In genomic region chr3:182682263-182683229, GRCh38 we compare ENCODE assay signal across 8 cellular contexts.
DNase-seq lines count a peak whose midpoint lies in the region; ATAC-seq and TF ChIP-seq lines count a peak whose summit lies in the region.

No MANE protein-coding gene starts in this region.

- in situ Hi-C loops in SK-MEL-5 (cut with HindIII; ENCODE audit: low pct_unique_long_range_greater_than_20kb, low sequenced_read_pairs): no loop called here

- peak overlapping the region; percentile 47 to 60 for H3K4me3 ChIP-seq in right atrium auricular region

- no peaks in the 10 kb centered on the region for H3K27me3 ChIP-seq in right atrium auricular region

- peak in 1 of 2 donors; percentile 53 for TF ChIP-seq CTCF in right atrium auricular region (IDR thresholded peaks at IDR 0.05)

- H3K36me3 ChIP-seq in right atrium auricular region: no peaks in the 10 kb centered on the region

- H3K27me3 Mint-ChIP-seq in activated naive CD8-positive, alpha-beta T cell treated with anti-CD3 and anti-CD28 coated beads, Interleukin-2, amount 50 U/mL, for 24 hours: peaks cover 26% of the 10 kb centered on the region

- no peaks in the 10 kb centered on the region for H3K9me3 Mint-ChIP-seq in activated naive CD8-positive, alpha-beta T cell treated with anti-CD3 and anti-CD28 coated beads, Interleukin-2, amount 50 U/mL, for 24 hours

- H3K4me3 Mint-ChIP-seq in activated naive CD8-positive, alpha-beta T cell treated with anti-CD3 and anti-CD28 coated beads, Interleukin-2, amount 50 U/mL, for 24 hours: peak overlapping the region; percentile 61

- no peaks in the 10 kb centered on the region for H3K36me3 Mint-ChIP-seq in activated naive CD8-positive, alpha-beta T cell treated with anti-CD3 and anti-CD28 coated beads, Interleukin-2, amount 50 U/mL, for 24 hours (ENCODE audit: low read depth)

- no peak overlapping the region for H3K27ac Mint-ChIP-seq in activated naive CD8-positive, alpha-beta T cell treated with anti-CD3 and anti-CD28 coated beads, Interleukin-2, amount 50 U/mL, for 24 hours

- H3K4me1 Mint-ChIP-seq in activated naive CD8-positive, alpha-beta T cell treated with anti-CD3 and anti-CD28 coated beads, Interleukin-2, amount 50 U/mL, for 24 hours: peaks cover 6% of the 10 kb centered on the region

- no peaks in the 10 kb centered on the region for H3K9me3 ChIP-seq in right atrium auricular region

- peak; percentile 77 for ATAC-seq in GM19468 (IDR thresholded peaks at IDR 0.05; ENCODE audit: extremely low read depth, unreplicated experiment)
- ATAC-seq in activated naive CD8-positive, alpha-beta T cell treated with anti-CD3 and anti-CD28 coated beads, Interleukin-2, amount 50 U/mL, for 24 hours: peak; percentile 88

- DNase-seq in DMS 273 (lab: John Stamatoyannopoulos, UW; ENCODE audit: unreplicated experiment): peak; percentile 89
- DNase-seq in HK-2 (ENCODE audit: unreplicated experiment): peak; percentile 54
- peak; percentile 25 for DNase-seq in SK-MEL-5 (ENCODE audit: low read depth, low spot score)
- DNase-seq in activated naive CD8-positive, alpha-beta T cell treated with anti-CD3 and anti-CD28 coated beads, Interleukin-2, amount 50 U/mL, for 24 hours: peak; percentile 76
- no peak for DNase-seq in right atrium auricular region (ENCODE audit: low spot score)
- peak; percentile 90 for DNase-seq in retina
- DNase-seq in GF-D8 (lab: John Stamatoyannopoulos, UW): no peak

- no peak overlapping the region for H3K27ac ChIP-seq in right atrium auricular region

- peaks cover 0 to 8% of the 10 kb centered on the region in 2 donors for H3K4me1 ChIP-seq in right atrium auricular region

Comparison
In these comparisons a context has a peak if more than half of its experiments do, and no peak if none do; other contexts are left out.
1. DNase-seq: peak in DMS 273 (single experiment), HK-2 (single experiment), SK-MEL-5 (single experiment), activated naive CD8-positive, alpha-beta T cell treated with anti-CD3 and anti-CD28 coated beads, Interleukin-2, amount 50 U/mL, for 24 hours (single experiment) and retina (single experiment); none in right atrium auricular region (single experiment) and GF-D8 (single experiment).